1 cellular context compared by ENCODE assay signal in the genomic region with DNA sequence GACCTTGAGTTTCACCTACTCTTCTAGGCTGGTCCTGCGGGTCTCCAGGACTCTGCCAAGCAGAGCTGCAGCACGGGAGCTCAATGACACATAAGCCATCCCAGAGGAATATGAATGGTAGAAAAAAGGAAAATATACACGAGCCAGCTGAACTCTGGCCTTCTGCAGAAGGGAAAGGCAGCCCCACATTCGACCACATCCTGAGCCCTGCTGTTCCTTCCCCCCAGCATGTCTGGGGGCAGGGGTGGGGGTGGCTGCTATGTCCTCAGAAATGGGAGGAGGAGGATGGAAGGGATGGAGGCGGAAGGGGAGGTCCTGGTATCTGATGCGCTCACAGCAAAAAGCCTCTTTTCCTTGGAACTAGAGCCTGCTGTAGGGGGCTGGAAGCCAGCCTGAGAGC.
TF ChIP-seq lines count a peak whose summit lies in the region.

No MANE protein-coding gene starts in this region.

TF ChIP-seq in WTC11, 78 proteins besides CTCF, POLR2A, EP300 and RAD21 (continued from another document):
- TF ChIP-seq, protein P1, sequence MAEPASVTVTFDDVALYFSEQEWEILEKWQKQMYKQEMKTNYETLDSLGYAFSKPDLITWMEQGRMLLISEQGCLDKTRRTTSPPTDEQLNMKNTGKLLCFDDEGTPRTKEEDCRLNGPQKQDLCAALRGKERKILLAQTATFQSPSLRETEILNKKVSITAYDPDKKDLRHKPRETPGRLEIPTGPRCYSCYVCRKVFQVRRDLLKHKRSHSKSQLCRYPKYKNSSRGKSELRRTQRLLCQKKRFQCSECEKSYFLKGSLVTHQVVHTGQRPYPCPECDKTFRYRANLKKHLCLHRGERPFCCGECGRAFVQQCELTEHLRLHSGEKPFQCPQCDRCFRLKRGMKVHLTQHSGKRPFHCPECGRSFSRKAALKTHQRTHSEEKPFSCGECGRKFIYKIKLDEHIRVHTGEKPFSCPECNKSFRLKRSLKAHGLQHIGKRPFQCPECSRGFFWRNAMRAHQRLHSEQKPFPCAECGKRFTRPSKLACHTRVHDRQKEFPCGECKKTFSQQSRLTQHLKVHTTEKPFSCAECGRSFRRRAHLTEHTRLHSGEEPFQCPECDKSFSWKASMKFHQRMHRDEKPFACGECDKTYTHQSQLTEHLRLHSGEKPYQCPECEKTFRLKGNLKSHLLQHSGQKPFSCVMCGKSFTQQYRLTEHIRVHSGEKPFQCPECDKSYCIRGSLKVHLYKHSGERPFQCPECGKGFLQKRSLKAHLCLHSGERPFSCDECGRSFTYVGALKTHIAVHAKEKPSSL (CRISPR knock-in tag; conservative IDR thresholded peaks at IDR 0.05): no peak
- TF ChIP-seq SMAD4 (CRISPR knock-in tag; IDR thresholded peaks at IDR 0.05) (no peak), SP1 (CRISPR knock-in tag; conservative IDR thresholded peaks at IDR 0.05) (no peak), JUN (CRISPR knock-in tag; IDR thresholded peaks at IDR 0.05) (no peak), ZNF317 (CRISPR knock-in tag; IDR thresholded peaks at IDR 0.05; ENCODE audit: borderline replicate concordance, low read depth) (no peak)
- TF ChIP-seq, protein P2, sequence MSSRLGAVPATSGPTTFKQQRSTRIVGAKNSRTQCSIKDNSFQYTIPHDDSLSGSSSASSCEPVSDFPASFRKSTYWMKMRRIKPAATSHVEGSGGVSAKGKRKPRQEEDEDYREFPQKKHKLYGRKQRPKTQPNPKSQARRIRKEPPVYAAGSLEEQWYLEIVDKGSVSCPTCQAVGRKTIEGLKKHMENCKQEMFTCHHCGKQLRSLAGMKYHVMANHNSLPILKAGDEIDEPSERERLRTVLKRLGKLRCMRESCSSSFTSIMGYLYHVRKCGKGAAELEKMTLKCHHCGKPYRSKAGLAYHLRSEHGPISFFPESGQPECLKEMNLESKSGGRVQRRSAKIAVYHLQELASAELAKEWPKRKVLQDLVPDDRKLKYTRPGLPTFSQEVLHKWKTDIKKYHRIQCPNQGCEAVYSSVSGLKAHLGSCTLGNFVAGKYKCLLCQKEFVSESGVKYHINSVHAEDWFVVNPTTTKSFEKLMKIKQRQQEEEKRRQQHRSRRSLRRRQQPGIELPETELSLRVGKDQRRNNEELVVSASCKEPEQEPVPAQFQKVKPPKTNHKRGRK (CRISPR knock-in tag; IDR thresholded peaks at IDR 0.05; ENCODE audit: borderline replicate concordance): no peak
- TF ChIP-seq, protein P3, sequence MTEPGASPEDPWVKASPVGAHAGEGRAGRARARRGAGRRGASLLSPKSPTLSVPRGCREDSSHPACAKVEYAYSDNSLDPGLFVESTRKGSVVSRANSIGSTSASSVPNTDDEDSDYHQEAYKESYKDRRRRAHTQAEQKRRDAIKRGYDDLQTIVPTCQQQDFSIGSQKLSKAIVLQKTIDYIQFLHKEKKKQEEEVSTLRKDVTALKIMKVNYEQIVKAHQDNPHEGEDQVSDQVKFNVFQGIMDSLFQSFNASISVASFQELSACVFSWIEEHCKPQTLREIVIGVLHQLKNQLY (CRISPR knock-in tag; IDR thresholded peaks at IDR 0.05): no peak
- TF ChIP-seq, protein P4, sequence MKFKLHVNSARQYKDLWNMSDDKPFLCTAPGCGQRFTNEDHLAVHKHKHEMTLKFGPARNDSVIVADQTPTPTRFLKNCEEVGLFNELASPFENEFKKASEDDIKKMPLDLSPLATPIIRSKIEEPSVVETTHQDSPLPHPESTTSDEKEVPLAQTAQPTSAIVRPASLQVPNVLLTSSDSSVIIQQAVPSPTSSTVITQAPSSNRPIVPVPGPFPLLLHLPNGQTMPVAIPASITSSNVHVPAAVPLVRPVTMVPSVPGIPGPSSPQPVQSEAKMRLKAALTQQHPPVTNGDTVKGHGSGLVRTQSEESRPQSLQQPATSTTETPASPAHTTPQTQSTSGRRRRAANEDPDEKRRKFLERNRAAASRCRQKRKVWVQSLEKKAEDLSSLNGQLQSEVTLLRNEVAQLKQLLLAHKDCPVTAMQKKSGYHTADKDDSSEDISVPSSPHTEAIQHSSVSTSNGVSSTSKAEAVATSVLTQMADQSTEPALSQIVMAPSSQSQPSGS (CRISPR knock-in tag; IDR thresholded peaks at IDR 0.05; ENCODE audit: borderline replicate concordance, low read depth): no peak
